Comparison of ENCODE assay signal across 16 cellular contexts in the genomic region with DNA sequence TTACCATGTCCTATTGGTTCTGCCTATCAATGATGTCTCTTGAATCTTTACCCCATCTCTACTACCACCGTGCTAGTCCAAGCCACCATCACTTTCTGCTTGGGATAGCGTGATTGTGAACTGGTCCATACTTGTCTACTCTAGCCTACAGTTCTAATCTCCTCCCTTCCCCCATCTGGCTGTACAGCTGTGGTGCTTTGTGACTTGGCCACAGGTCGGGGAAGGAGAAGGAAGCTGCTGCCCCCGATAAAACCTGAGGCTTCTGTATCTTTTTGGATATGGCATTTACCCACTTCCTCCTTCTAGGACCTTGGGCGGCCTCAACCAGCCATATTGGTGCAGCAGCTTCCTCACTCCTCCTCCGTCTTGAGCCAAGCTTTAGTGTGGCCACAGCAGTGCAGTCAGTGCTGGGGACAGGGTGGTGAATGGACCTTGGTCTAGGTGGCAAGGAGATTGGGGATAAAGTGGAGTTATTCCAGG. TPM values are rescaled to one million over a fixed set of nuclear protein-coding genes. Genes with fewer than 3 reads are reported as not detected.
DNase-seq lines count a peak whose midpoint lies in the region; ATAC-seq, FAIRE-seq and TF ChIP-seq lines count a peak whose summit lies in the region.
"Had no signal": no experiment of that assay in that cellular context is flagged by ENCODE, and none has a peak within 500 bp of the region (broad histone marks: within the 10 kb centered on the region; RNA-seq: fewer than 3 reads in every experiment).

No MANE protein-coding gene starts in this region.

- in situ Hi-C loops in GM12878 (cut with MboI): no loop called here

- intact Hi-C loops in GM12878 (cut with micrococcal nuclease; ENCODE audit: unreplicated experiment) (no loop called here), upper lobe of right lung (cut with DNase I) (no loop called here)
- intact Hi-C loops in activated T-helper 1 cell treated with anti-CD3 and anti-CD28 coated beads, Interleukin-12 subunit alpha, Interleukin-12 subunit beta, Interleukin-2, Interleukin-4 antibody, amounts not matched to agents 30 ng/mL and 10 ng/mL and 1 ng/mL, durations not matched to agents 14 hours and 24 hours and 36 hours (cut with micrococcal nuclease): no loop called here

- no peak for TF ChIP-seq POLR2A in GM12878 (IDR thresholded peaks at IDR 0.05; ENCODE audit: low read depth, low read length)

- H3K27ac ChIP-seq in GM12878 (ENCODE audit: control insufficient read depth, insufficient read depth) (no peak overlapping the region), upper lobe of right lung (no peak overlapping the region)
- H3K27ac ChIP-seq: dorsolateral prefrontal cortex, epithelial cell of prostate, thyroid gland had no signal

- H3K27me3 ChIP-seq in GM12878 (replicated peaks in 1 of 2; ENCODE audit: control insufficient read depth in 2 of 2, insufficient read depth in 2 of 2, low read length in 1 of 2) (no peaks in the 10 kb centered on the region; a peak in 1 of 4 replicates), upper lobe of right lung (no peaks in the 10 kb centered on the region)
- H3K27me3 ChIP-seq: dorsolateral prefrontal cortex, thyroid gland had no signal

- SMC1A ChIA-PET in GM12878 (lab: Charles Lee; ENCODE audit: uncharacterized antibody, unreplicated experiment): no interaction called here

- TF ChIP-seq CTCF in GM12878 (IDR thresholded peaks at IDR 0.05 in 2 of 3, conservative IDR thresholded peaks at IDR 0.05 in 1 of 3; ENCODE audit: control insufficient read depth in 2 of 3, extremely low read depth in 1 of 3, insufficient read depth in 1 of 3, low read depth in 3 of 3, low read length in 3 of 3) (no peak), upper lobe of right lung (IDR thresholded peaks at IDR 0.05) (no peak)

- H3K9me3 ChIP-seq in GM12878 (replicated peaks; ENCODE audit: control insufficient read depth, insufficient read depth, low read length): no peaks in the 10 kb centered on the region
- H3K9me3 ChIP-seq in upper lobe of right lung: no peaks in the 10 kb centered on the region
- H3K9me3 ChIP-seq: thyroid gland had no signal

- H3K9ac ChIP-seq in GM12878 (ENCODE audit: control insufficient read depth, insufficient read depth, low read length): no peak overlapping the region

- no peak overlapping the region for H3K4me2 ChIP-seq in GM12878 (ENCODE audit: control insufficient read depth, insufficient read depth)

- H3K4me1 ChIP-seq in GM12878 (ENCODE audit: control insufficient read depth, insufficient read depth, low read length) (peaks cover 3% of the 10 kb centered on the region; the same call in 1 of the 2 replicates), upper lobe of right lung (peaks cover 10% of the 10 kb centered on the region)

- TF ChIP-seq RAD21 in GM12878 (IDR thresholded peaks at IDR 0.05; ENCODE audit: insufficient read depth, low read depth, low read length): no peak

- no peak overlapping the region for H3K27ac Mint-ChIP-seq in activated T-helper 1 cell treated with anti-CD3 and anti-CD28 coated beads, Interleukin-12 subunit alpha, Interleukin-12 subunit beta, Interleukin-2, Interleukin-4 antibody, amounts not matched to agents 30 ng/mL and 10 ng/mL and 1 ng/mL, durations not matched to agents 14 hours and 24 hours and 36 hours

- CTCF ChIA-PET in GM12878 (lab: Yijun Ruan, JAX): no interaction called here

- no peaks in the 10 kb centered on the region for H3K36me3 ChIP-seq in GM12878 (ENCODE audit: control insufficient read depth in 2 of 2, insufficient read depth in 2 of 2, low read length in 1 of 2)
- H3K36me3 ChIP-seq in upper lobe of right lung: no peaks in the 10 kb centered on the region
- H3K36me3 ChIP-seq: thyroid gland had no signal

- H3K27me3 Mint-ChIP-seq in activated T-helper 1 cell treated with anti-CD3 and anti-CD28 coated beads, Interleukin-12 subunit alpha, Interleukin-12 subunit beta, Interleukin-2, Interleukin-4 antibody, amounts not matched to agents 30 ng/mL and 10 ng/mL and 1 ng/mL, durations not matched to agents 14 hours and 24 hours and 36 hours (ENCODE audit: insufficient read depth): peaks cover 12% of the 10 kb centered on the region

- no peaks in the 10 kb centered on the region for H3K79me2 ChIP-seq in GM12878 (ENCODE audit: control insufficient read depth, insufficient read depth, low read length)

- H3K4me3 ChIP-seq in GM12878 (no peak overlapping the region), upper lobe of right lung (no peak overlapping the region)
- H3K4me3 ChIP-seq: dorsolateral prefrontal cortex, thyroid gland had no signal

- no peaks in the 10 kb centered on the region for H3K36me3 Mint-ChIP-seq in activated T-helper 1 cell treated with anti-CD3 and anti-CD28 coated beads, Interleukin-12 subunit alpha, Interleukin-12 subunit beta, Interleukin-2, Interleukin-4 antibody, amounts not matched to agents 30 ng/mL and 10 ng/mL and 1 ng/mL, durations not matched to agents 14 hours and 24 hours and 36 hours (ENCODE audit: low read depth)
- H3K36me3 Mint-ChIP-seq: CD4-positive, alpha-beta memory T cell had no signal

- POLR2A ChIA-PET in GM12878 (lab: Charles Lee): interaction anchor here (0.5 to 0.6 kb wide), 2 partner anchors 157 to 434 kb away, joined by 3 to 5 read pairs; no protein-coding TSS in a partner anchor

- FAIRE-seq in GM12878 (lab: Jason Lieb, UNC) (no peak), HTR-8/SVneo (lab: Jason Lieb, UNC) (no peak)
- FAIRE-seq: frontal cortex had no signal

- BruUV-seq in GM12878 (replicated peaks; lab: Mats Ljungman, UMichigan): no TSS peak

- H3K4me3 Mint-ChIP-seq in activated T-helper 1 cell treated with anti-CD3 and anti-CD28 coated beads, Interleukin-12 subunit alpha, Interleukin-12 subunit beta, Interleukin-2, Interleukin-4 antibody, amounts not matched to agents 30 ng/mL and 10 ng/mL and 1 ng/mL, durations not matched to agents 14 hours and 24 hours and 36 hours: no peak overlapping the region
- H3K4me3 Mint-ChIP-seq: CD4-positive, alpha-beta memory T cell; stimulated activated effector memory CD8-positive, alpha-beta T cell treated with anti-CD3 and anti-CD28 coated beads, Interleukin-12 subunit alpha, Interleukin-12 subunit beta, amount 100 ng/mL, for 72 hours had no signal

- WGBS in GM12878 (ENCODE audit: insufficient coverage, insufficient replicate concordance, low lambda C conversion rate, missing lambda C conversion rate): 48% methylated on average over 6 of the region's 6 CpGs

- DNase-seq in activated CD8-positive, alpha-beta memory T cell treated with anti-CD3 and anti-CD28 coated beads, Interleukin-2, amount 50 U/mL, for 48 hours: peak; percentile 46
- no peak for DNase-seq in activated CD8-positive, alpha-beta memory T cell treated with anti-CD3 and anti-CD28 coated beads for 24 hours
- DNase-seq in NOMO-1 treated with dmso at 0.1 percent for 144 hours (lab: John Stamatoyannopoulos, UW; ENCODE audit: unreplicated experiment) (peak; percentile 71), GM12878 (ENCODE audit: low read depth, low spot score) (no peak), upper lobe of right lung (peak; percentile 60), NCI-H510A treated with DMSO at 0.1 percent for 48 hours (lab: John Stamatoyannopoulos, UW) (no peak), HTR-8/SVneo (ENCODE audit: insufficient read length, low spot score) (no peak)
- DNase-seq in activated T-helper 1 cell treated with anti-CD3 and anti-CD28 coated beads, Interleukin-12 subunit alpha, Interleukin-12 subunit beta, Interleukin-2, Interleukin-4 antibody, amounts not matched to agents 30 ng/mL and 10 ng/mL and 1 ng/mL, durations not matched to agents 14 hours and 24 hours and 36 hours (ENCODE audit: low spot score): no peak
- DNase-seq: CD4-positive, alpha-beta memory T cell; dorsolateral prefrontal cortex; NCI-H1417; thyroid gland had no signal

- peak overlapping the region; percentile 63 for H2AFZ ChIP-seq in GM12878 (ENCODE audit: control insufficient read depth, low read depth, low read length)

- ATAC-seq in GM12878: no peak
- peak; percentile 38 for ATAC-seq in upper lobe of right lung
- ATAC-seq: left lobe of liver; stimulated activated effector memory CD8-positive, alpha-beta T cell treated with anti-CD3 and anti-CD28 coated beads, Interleukin-12 subunit alpha, Interleukin-12 subunit beta, amount 100 ng/mL, for 72 hours had no signal

- H3K9me3 Mint-ChIP-seq in activated T-helper 1 cell treated with anti-CD3 and anti-CD28 coated beads, Interleukin-12 subunit alpha, Interleukin-12 subunit beta, Interleukin-2, Interleukin-4 antibody, amounts not matched to agents 30 ng/mL and 10 ng/mL and 1 ng/mL, durations not matched to agents 14 hours and 24 hours and 36 hours: no peaks in the 10 kb centered on the region
- H3K9me3 Mint-ChIP-seq: stimulated activated effector memory CD8-positive, alpha-beta T cell treated with anti-CD3 and anti-CD28 coated beads, Interleukin-12 subunit alpha, Interleukin-12 subunit beta, amount 100 ng/mL, for 72 hours had no signal

- H3K4me1 Mint-ChIP-seq in activated T-helper 1 cell treated with anti-CD3 and anti-CD28 coated beads, Interleukin-12 subunit alpha, Interleukin-12 subunit beta, Interleukin-2, Interleukin-4 antibody, amounts not matched to agents 30 ng/mL and 10 ng/mL and 1 ng/mL, durations not matched to agents 14 hours and 24 hours and 36 hours (ENCODE audit: low read depth): peaks cover 13% of the 10 kb centered on the region

- no peak for TF ChIP-seq EP300 in GM12878 (IDR thresholded peaks at IDR 0.05; ENCODE audit: borderline replicate concordance in 1 of 2, control insufficient read depth in 1 of 2, low read depth in 2 of 2, low read length in 2 of 2)

- RAD21 ChIA-PET in GM12878 (lab: Charles Lee; ENCODE audit: unreplicated experiment): interaction anchor here (0.6 kb wide), 1 partner anchor 432 kb away, joined by 3 read pairs; no protein-coding TSS in a partner anchor

- H4K20me1 ChIP-seq in GM12878 (ENCODE audit: control insufficient read depth, insufficient read depth): no peaks in the 10 kb centered on the region

RNA-seq across cellular contexts. Expression of a gene that starts 0.3 kb away (rescaled TPM):
- total RNA-seq in GM12878 (2013; cell fraction: nucleolus; rRNA removed): 0.64 TPM in 1 of 2 replicates, not detected in the other
- total RNA-seq in GM12878 (2014; rRNA removed): 0.05 and 0.06 TPM in 2 replicates
- 0.04 TPM in 1 of 2 replicates, not detected in the other for total RNA-seq in GM12878 (2014; rRNA removed; fragmentation: Illumina TruSeq; extraction: Trizol)
- 0.29 and 0.51 TPM in 2 replicates for total RNA-seq in GM12878 (2021)
- 0.09 TPM for polyA plus RNA-seq in GM12878 (2011; ENCODE audit: low read depth)
- 0.15 TPM in 1 of 2 replicates, not detected in the other for polyA plus RNA-seq in GM12878 (2011; rRNA removed)
- polyA plus RNA-seq in GM12878 (2011; cell fraction: cytosol; rRNA removed): 0.03 TPM in 1 of 2 replicates, not detected in the other
- 0.37 and 0.48 TPM in 2 replicates for polyA plus RNA-seq in GM12878 (2011; cell fraction: nucleus; rRNA removed)
- 0.45 and 0.63 TPM in 2 replicates for polyA plus RNA-seq in GM12878 (2012)
- not detected in 2 replicates for polyA plus RNA-seq in GM12878 (2014; fragmentation: Illumina TruSeq; extraction: Trizol)
- under 1 TPM; 0.34 to 0.46 TPM for polyA plus RNA-seq in GM12878 (2014; fragmentation: Nextera tagmentation; extraction: Ambion mirVana)
- 0.12 and 0.39 TPM in 2 replicates for polyA plus RNA-seq in GM12878 (2014; rRNA removed)
- polyA plus RNA-seq in GM12878 (2016; fragmentation: Nextera tagmentation; extraction: Ambion mirVana): under 1 TPM; 0.21 to 0.27 TPM
- polyA minus RNA-seq in GM12878 (2011; rRNA and poly(A)+ RNA removed): not detected in 2 replicates
- polyA minus RNA-seq in GM12878 (2011; cell fraction: cytosol; rRNA and poly(A)+ RNA removed): not detected in 2 replicates
- 0.12 TPM in 1 of 2 replicates, not detected in the other for polyA minus RNA-seq in GM12878 (2011; cell fraction: nucleus; rRNA and poly(A)+ RNA removed)
- 4.6 TPM for total RNA-seq in upper lobe of right lung
- 0.44 and 0.71 TPM in 2 replicates for total RNA-seq in activated T-helper 1 cell treated with anti-CD3 and anti-CD28 coated beads, Interleukin-12 subunit alpha, Interleukin-12 subunit beta, Interleukin-2, Interleukin-4 antibody, amounts not matched to agents 30 ng/mL and 10 ng/mL and 1 ng/mL, durations not matched to agents 14 hours and 24 hours and 36 hours
- polyA plus RNA-seq: CD4-positive, alpha-beta memory T cell had no signal

RNA-seq across cellular contexts. Expression of a gene that starts 26.1 kb away (rescaled TPM):
- 0.37 TPM in 1 of 2 replicates, not detected in the other for total RNA-seq in GM12878 (2013; cell fraction: nucleolus; rRNA removed)
- total RNA-seq in GM12878 (2014; rRNA removed): 1.1 and 1.3 TPM in 2 replicates
- 0.09 and 0.36 TPM in 2 replicates for total RNA-seq in GM12878 (2014; rRNA removed; fragmentation: Illumina TruSeq; extraction: Trizol)
- total RNA-seq in GM12878 (2021): 1.3 and 1.7 TPM in 2 replicates
- polyA plus RNA-seq in GM12878 (2011; ENCODE audit: low read depth): 0.10 TPM
- 0.04 and 0.18 TPM in 2 replicates for polyA plus RNA-seq in GM12878 (2011; rRNA removed)
- polyA plus RNA-seq in GM12878 (2011; cell fraction: cytosol; rRNA removed): 0.16 and 0.33 TPM in 2 replicates
- polyA plus RNA-seq in GM12878 (2011; cell fraction: nucleus; rRNA removed): 0.34 and 0.39 TPM in 2 replicates
- 0.57 and 0.59 TPM in 2 replicates for polyA plus RNA-seq in GM12878 (2012)
- polyA plus RNA-seq in GM12878 (2014; fragmentation: Illumina TruSeq; extraction: Trizol): 0.13 TPM in 1 of 2 replicates, not detected in the other
- polyA plus RNA-seq in GM12878 (2014; fragmentation: Nextera tagmentation; extraction: Ambion mirVana): under 1 TPM in 1 of 2 experiments, not detected in 1; 0.09 TPM
- 0.82 and 1.1 TPM in 2 replicates for polyA plus RNA-seq in GM12878 (2014; rRNA removed)
- polyA plus RNA-seq in GM12878 (2016; fragmentation: Nextera tagmentation; extraction: Ambion mirVana): under 1 TPM in 1 of 2 experiments, not detected in 1; 0.08 TPM
- polyA minus RNA-seq in GM12878 (2011; rRNA and poly(A)+ RNA removed): 0.22 and 0.41 TPM in 2 replicates
- polyA minus RNA-seq in GM12878 (2011; cell fraction: cytosol; rRNA and poly(A)+ RNA removed): 0.83 TPM in 1 of 2 replicates, not detected in the other
- polyA minus RNA-seq in GM12878 (2011; cell fraction: nucleus; rRNA and poly(A)+ RNA removed): 0.12 and 0.38 TPM in 2 replicates
- total RNA-seq in upper lobe of right lung: 1.8 TPM
- 0.10 and 0.29 TPM in 2 replicates for total RNA-seq in activated T-helper 1 cell treated with anti-CD3 and anti-CD28 coated beads, Interleukin-12 subunit alpha, Interleukin-12 subunit beta, Interleukin-2, Interleukin-4 antibody, amounts not matched to agents 30 ng/mL and 10 ng/mL and 1 ng/mL, durations not matched to agents 14 hours and 24 hours and 36 hours

RNA-seq across cellular contexts. Expression of a gene that starts 44.7 kb away (rescaled TPM):
- total RNA-seq in GM12878 (2013; cell fraction: nucleolus; rRNA removed): 191 and 195 TPM in 2 replicates
- total RNA-seq in GM12878 (2014; rRNA removed): 275 and 367 TPM in 2 replicates
- 64.5 and 85.4 TPM in 2 replicates for total RNA-seq in GM12878 (2014; rRNA removed; fragmentation: Illumina TruSeq; extraction: Trizol)
- 361 and 389 TPM in 2 replicates for total RNA-seq in GM12878 (2021)
- 195 TPM for polyA plus RNA-seq in GM12878 (2011; ENCODE audit: low read depth)
- 10.5 and 58.2 TPM in 2 replicates for polyA plus RNA-seq in GM12878 (2011; rRNA removed)
- 78.4 and 102 TPM in 2 replicates for polyA plus RNA-seq in GM12878 (2011; cell fraction: cytosol; rRNA removed)
- polyA plus RNA-seq in GM12878 (2011; cell fraction: nucleus; rRNA removed): 485 and 500 TPM in 2 replicates
- polyA plus RNA-seq in GM12878 (2012): 241 and 346 TPM in 2 replicates
- 30.9 and 120 TPM in 2 replicates for polyA plus RNA-seq in GM12878 (2014; fragmentation: Illumina TruSeq; extraction: Trizol)
- polyA plus RNA-seq in GM12878 (2014; fragmentation: Nextera tagmentation; extraction: Ambion mirVana): 10 to 100 TPM; 22.3 to 33.2 TPM
- 158 and 192 TPM in 2 replicates for polyA plus RNA-seq in GM12878 (2014; rRNA removed)
- polyA plus RNA-seq in GM12878 (2016; fragmentation: Nextera tagmentation; extraction: Ambion mirVana): 100 to 1,000 TPM; 351 to 363 TPM
- 55.3 and 92.2 TPM in 2 replicates for polyA minus RNA-seq in GM12878 (2011; rRNA and poly(A)+ RNA removed)
- polyA minus RNA-seq in GM12878 (2011; cell fraction: cytosol; rRNA and poly(A)+ RNA removed): 92.2 and 92.5 TPM in 2 replicates
- 83.1 and 106 TPM in 2 replicates for polyA minus RNA-seq in GM12878 (2011; cell fraction: nucleus; rRNA and poly(A)+ RNA removed)
- 722 TPM for total RNA-seq in upper lobe of right lung
- 32.7 and 42.9 TPM in 2 replicates for total RNA-seq in activated T-helper 1 cell treated with anti-CD3 and anti-CD28 coated beads, Interleukin-12 subunit alpha, Interleukin-12 subunit beta, Interleukin-2, Interleukin-4 antibody, amounts not matched to agents 30 ng/mL and 10 ng/mL and 1 ng/mL, durations not matched to agents 14 hours and 24 hours and 36 hours

Comparison
In these comparisons a context has a peak if more than half of its experiments do, and no peak if none do; other contexts are left out.
1. DNase-seq: peak in activated CD8-positive, alpha-beta memory T cell treated with anti-CD3 and anti-CD28 coated beads, Interleukin-2, amount 50 U/mL, for 48 hours (single experiment), NOMO-1 treated with dmso at 0.1 percent for 144 hours (single experiment) and upper lobe of right lung (single experiment); none in activated CD8-positive, alpha-beta memory T cell treated with anti-CD3 and anti-CD28 coated beads for 24 hours (single experiment), GM12878 (single experiment), NCI-H510A treated with DMSO at 0.1 percent for 48 hours (single experiment), activated T-helper 1 cell treated with anti-CD3 and anti-CD28 coated beads, Interleukin-12 subunit alpha, Interleukin-12 subunit beta, Interleukin-2, Interleukin-4 antibody, amounts not matched to agents 30 ng/mL and 10 ng/mL and 1 ng/mL, durations not matched to agents 14 hours and 24 hours and 36 hours (single experiment) and HTR-8/SVneo (single experiment).